Comparison of ENCODE assay signal across 20 cellular contexts in the genomic region with DNA sequence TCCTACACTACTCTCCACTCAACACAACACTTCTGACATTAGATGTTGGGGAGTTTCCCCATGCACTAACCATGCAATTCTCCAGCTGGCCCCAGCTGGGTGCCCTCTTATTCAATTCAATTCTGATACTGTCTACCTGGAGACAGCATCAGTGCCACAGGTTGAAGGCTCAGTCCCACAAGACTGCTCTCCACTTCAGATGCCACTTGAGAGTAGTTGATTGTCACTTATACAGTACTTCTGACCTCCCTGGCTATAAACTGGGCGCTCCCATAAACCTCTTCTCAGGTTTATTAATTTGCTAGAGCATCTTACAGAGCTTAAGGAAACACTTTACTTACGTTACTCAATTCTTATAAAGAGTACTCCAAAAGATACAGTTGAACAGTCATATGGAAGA.
A peak's percentile ranks its signal among the peaks of the same experiment; 100 is the strongest.
DNase-seq lines count a peak whose midpoint lies in the region; ATAC-seq and TF ChIP-seq lines count a peak whose summit lies in the region.
"Had no signal": no experiment of that assay in that cellular context is flagged by ENCODE, and none has a peak within 500 bp of the region (broad histone marks: within the 10 kb centered on the region; RNA-seq: fewer than 3 reads in every experiment).

No MANE protein-coding gene starts in this region.

- H3K9me3 ChIP-seq in upper lobe of right lung: no peaks in the 10 kb centered on the region

- H3K27me3 ChIP-seq in upper lobe of right lung: no peaks in the 10 kb centered on the region

- no peaks in the 10 kb centered on the region for H3K4me1 ChIP-seq in upper lobe of right lung

- ATAC-seq in HG03432 (IDR thresholded peaks at IDR 0.05; ENCODE audit: unreplicated experiment) (peak; percentile 35), upper lobe of right lung (peak; percentile 49)
- ATAC-seq: HepG2, Panc1 had no signal

- H3K4me3 ChIP-seq in upper lobe of right lung: no peak overlapping the region

- DNase-seq in NCI-H187 treated with DMSO at 0.1 percent for 48 hours (lab: John Stamatoyannopoulos, UW) (peak; percentile 81), NCI-H510A treated with DMSO at 0.1 percent for 48 hours (lab: John Stamatoyannopoulos, UW) (peak; percentile 64), upper lobe of right lung (no peak), GM10248 (ENCODE audit: extremely low spot score) (no peak), glomerular visceral epithelial cell (ENCODE audit: extremely low spot score) (no peak)
- DNase-seq in activated CD8-positive, alpha-beta memory T cell treated with anti-CD3 and anti-CD28 coated beads for 24 hours: no peak
- DNase-seq: C1 segment of cervical spinal cord; CD4-positive, alpha-beta memory T cell; COR-L47; H7; Kasumi-1; NCI-H1092 treated with DMSO at 0.1 percent for 48 hours; NCI-H2081; NCI-H446 treated with DMSO at 0.1 percent for 48 hours; NCI-H774; SHP77 treated with DMSO at 0.1 percent for 48 hours had no signal

- POLR2A ChIA-PET in GM10248 (lab: Yijun Ruan, JAX): no interaction called here

- H3K36me3 ChIP-seq in upper lobe of right lung: no peaks in the 10 kb centered on the region

- CTCF ChIA-PET in GM10248 (lab: Yijun Ruan, JAX): interaction anchor here (1.6 kb wide), 1 partner anchor 9 kb away, joined by 4 read pairs; no protein-coding TSS in a partner anchor

- H3K27ac ChIP-seq in upper lobe of right lung: no peak overlapping the region
- H3K27ac ChIP-seq: RWPE1 had no signal

- intact Hi-C loops in upper lobe of right lung (cut with DNase I): no loop called here

- TF ChIP-seq CTCF in upper lobe of right lung (IDR thresholded peaks at IDR 0.05): no peak
- TF ChIP-seq CTCF in GM10248 (IDR thresholded peaks at IDR 0.05; ENCODE audit: control extremely low read depth, extremely low read depth, low read depth, missing control alignments): no peak

Comparison
In these comparisons a context has a peak if more than half of its experiments do, and no peak if none do; other contexts are left out.
1. DNase-seq: peak in NCI-H187 treated with DMSO at 0.1 percent for 48 hours (single experiment) and NCI-H510A treated with DMSO at 0.1 percent for 48 hours (single experiment); none in upper lobe of right lung (single experiment), activated CD8-positive, alpha-beta memory T cell treated with anti-CD3 and anti-CD28 coated beads for 24 hours (single experiment), GM10248 (single experiment) and glomerular visceral epithelial cell (single experiment).